ENCODE assay signal across 20 cellular contexts in genomic region chr1:244759158-244759557, GRCh38.
"Had no signal": no experiment of that assay in that cellular context is flagged by ENCODE, and none has a peak within 500 bp of the region (broad histone marks: within the 10 kb centered on the region; RNA-seq: fewer than 3 reads in every experiment).

No MANE protein-coding gene starts in this region.

- H3K27ac Mint-ChIP-seq: endodermal cell, natural killer cell had no signal

- ATAC-seq: foreskin keratinocyte, left colon, mucosa of descending colon, natural killer cell, psoas muscle had no signal

- H3K27me3 ChIP-seq: pancreas, thyroid gland, upper lobe of left lung, uterus had no signal

- H3K36me3 ChIP-seq: pancreas, suprapubic skin, thyroid gland, upper lobe of left lung, uterus had no signal

- H3K4me1 ChIP-seq: foreskin keratinocyte, psoas muscle, suprapubic skin, thyroid gland, uterus had no signal

- H3K4me1 Mint-ChIP-seq: natural killer cell had no signal

- H3K4me2 ChIP-seq: smooth muscle cell had no signal

- DNase-seq: effector CD4-positive, alpha-beta T cell; endodermal cell; erythroblast; foreskin keratinocyte; kidney; left colon; mucosa of descending colon; natural killer cell; pancreas; psoas muscle; retina; stimulated activated CD4-positive, alpha-beta T cell treated with anti-CD3 and anti-CD28 coated beads, Interleukin-2, amount 100 ng/mL, for 48 hours; stimulated activated naive CD4-positive, alpha-beta T cell treated with Interleukin-2 at 50 U/mL for 16 hours; thyroid gland; upper lobe of left lung; uterus had no signal

- H3K4me3 ChIP-seq: coronary artery, mucosa of descending colon, pancreas, psoas muscle, smooth muscle cell, suprapubic skin, thyroid gland, upper lobe of left lung, uterus had no signal

- H3K27ac ChIP-seq: coronary artery, foreskin keratinocyte, pancreas, psoas muscle, suprapubic skin, thyroid gland, upper lobe of left lung, uterus had no signal

- H3K9me3 ChIP-seq: mucosa of descending colon, pancreas, psoas muscle, suprapubic skin, thyroid gland, upper lobe of left lung, uterus had no signal

- H3K9me3 Mint-ChIP-seq: neural crest cell had no signal

- H3K36me3 Mint-ChIP-seq: natural killer cell had no signal

- H3K4me3 Mint-ChIP-seq: endodermal cell, natural killer cell, neural crest cell had no signal
